1 cellular context compared by ENCODE assay signal in the genomic region with DNA sequence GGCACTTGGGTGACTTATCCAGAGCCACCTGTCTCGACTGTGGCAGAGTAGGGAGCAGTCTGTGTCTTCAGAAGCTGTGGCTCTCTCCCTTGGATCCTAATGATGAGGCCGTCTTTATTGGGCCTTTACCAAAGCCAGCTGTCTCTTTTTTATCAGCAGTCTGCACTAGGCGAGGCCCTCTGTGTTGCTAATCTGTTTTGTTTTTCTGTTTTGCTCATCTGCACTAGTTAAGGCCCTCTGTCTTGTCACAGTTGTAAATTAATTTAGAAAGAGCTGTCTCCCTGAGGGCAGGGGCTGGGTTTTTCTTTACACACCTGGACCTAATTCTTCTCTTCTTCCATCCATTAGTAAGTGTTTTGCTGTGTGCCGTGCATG.
TF ChIP-seq lines count a peak whose summit lies in the region.

No MANE protein-coding gene starts in this region.

TF ChIP-seq in HepG2, 621 proteins besides CTCF, POLR2A, EP300 and RAD21:
- no peak for TF ChIP-seq ZNF614 (CRISPR knock-in tag; IDR thresholded peaks at IDR 0.05; ENCODE audit: borderline replicate concordance)
- no peak for TF ChIP-seq NCOA1 (CRISPR knock-in tag; IDR thresholded peaks at IDR 0.05)
- no peak for TF ChIP-seq ZNF10 (CRISPR knock-in tag; IDR thresholded peaks at IDR 0.05; ENCODE audit: borderline replicate concordance, low read depth)
- TF ChIP-seq ZNF773 (CRISPR knock-in tag; IDR thresholded peaks at IDR 0.05; ENCODE audit: borderline replicate concordance) = no peak
- TF ChIP-seq EEA1 (CRISPR knock-in tag; IDR thresholded peaks at IDR 0.05; ENCODE audit: borderline replicate concordance) = no peak
- no peak for TF ChIP-seq MLX (CRISPR knock-in tag; IDR thresholded peaks at IDR 0.05)
- no peak for TF ChIP-seq NR2F6 (IDR thresholded peaks at IDR 0.05)
- TF ChIP-seq NR2F6 (CRISPR knock-in tag; IDR thresholded peaks at IDR 0.05) = no peak
- TF ChIP-seq WIZ (CRISPR knock-in tag; IDR thresholded peaks at IDR 0.05) = no peak
- no peak for TF ChIP-seq ZNF432 (CRISPR knock-in tag; IDR thresholded peaks at IDR 0.05; ENCODE audit: borderline replicate concordance)
- TF ChIP-seq NKX3-1 (CRISPR knock-in tag; IDR thresholded peaks at IDR 0.05) = no peak
- TF ChIP-seq CREB1 (IDR thresholded peaks at IDR 0.05) = no peak
- TF ChIP-seq CREB1 (CRISPR knock-in tag; IDR thresholded peaks at IDR 0.05) = no peak
